ENCODE assay signal across 1 cellular context in genomic region chr12:47717046-47717442, GRCh38.
TF ChIP-seq lines count a peak whose summit lies in the region.

No MANE protein-coding gene starts in this region.

TF ChIP-seq in HepG2, 621 proteins besides CTCF, POLR2A, EP300 and RAD21:
- TF ChIP-seq, protein P1, sequence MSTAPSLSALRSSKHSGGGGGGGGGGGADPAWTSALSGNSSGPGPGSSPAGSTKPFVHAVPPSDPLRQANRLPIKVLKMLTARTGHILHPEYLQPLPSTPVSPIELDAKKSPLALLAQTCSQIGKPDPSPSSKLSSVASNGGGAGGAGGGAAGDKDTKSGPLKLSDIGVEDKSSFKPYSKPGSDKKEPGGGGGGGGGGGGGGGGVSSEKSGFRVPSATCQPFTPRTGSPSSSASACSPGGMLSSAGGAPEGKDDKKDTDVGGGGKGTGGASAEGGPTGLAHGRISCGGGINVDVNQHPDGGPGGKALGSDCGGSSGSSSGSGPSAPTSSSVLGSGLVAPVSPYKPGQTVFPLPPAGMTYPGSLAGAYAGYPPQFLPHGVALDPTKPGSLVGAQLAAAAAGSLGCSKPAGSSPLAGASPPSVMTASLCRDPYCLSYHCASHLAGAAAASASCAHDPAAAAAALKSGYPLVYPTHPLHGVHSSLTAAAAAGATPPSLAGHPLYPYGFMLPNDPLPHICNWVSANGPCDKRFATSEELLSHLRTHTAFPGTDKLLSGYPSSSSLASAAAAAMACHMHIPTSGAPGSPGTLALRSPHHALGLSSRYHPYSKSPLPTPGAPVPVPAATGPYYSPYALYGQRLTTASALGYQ (CRISPR knock-in tag; IDR thresholded peaks at IDR 0.05) = no peak
- TF ChIP-seq GPBP1L1 (CRISPR knock-in tag; IDR thresholded peaks at IDR 0.05) (no peak), RAD51 (IDR thresholded peaks at IDR 0.05; ENCODE audit: borderline replicate concordance) (no peak), HDAC6 (IDR thresholded peaks at IDR 0.05; ENCODE audit: low read depth, low read length) (no peak), ZNF629 (CRISPR knock-in tag; conservative IDR thresholded peaks at IDR 0.05) (no peak), MEIS1 (CRISPR knock-in tag; IDR thresholded peaks at IDR 0.05; ENCODE audit: borderline replicate concordance) (no peak), ZNF431 (CRISPR knock-in tag; IDR thresholded peaks at IDR 0.05; ENCODE audit: borderline replicate concordance, low read depth) (no peak), IKZF1 (IDR thresholded peaks at IDR 0.05) (no peak), ZBTB2 (CRISPR knock-in tag; IDR thresholded peaks at IDR 0.05; ENCODE audit: low read depth) (no peak), THAP11 (CRISPR knock-in tag; IDR thresholded peaks at IDR 0.05) (no peak), KLF13 (CRISPR knock-in tag; IDR thresholded peaks at IDR 0.05) (no peak), ZBTB7B (CRISPR knock-in tag; IDR thresholded peaks at IDR 0.05) (no peak), ZKSCAN1 (IDR thresholded peaks at IDR 0.05; ENCODE audit: low read length) (no peak), ZNF660 (CRISPR knock-in tag; IDR thresholded peaks at IDR 0.05; ENCODE audit: borderline replicate concordance, low read depth) (no peak), FOXK2 (IDR thresholded peaks at IDR 0.05) (no peak), MLXIP (CRISPR knock-in tag; IDR thresholded peaks at IDR 0.05; ENCODE audit: borderline replicate concordance) (no peak), CHD2 (IDR thresholded peaks at IDR 0.05; ENCODE audit: low read depth, low read length) (no peak), ZNF580 (CRISPR knock-in tag; IDR thresholded peaks at IDR 0.05; ENCODE audit: borderline replicate concordance, low read depth) (no peak), ZNF18 (CRISPR knock-in tag; IDR thresholded peaks at IDR 0.05; ENCODE audit: insufficient replicate concordance) (no peak)
- TF ChIP-seq, protein P2, sequence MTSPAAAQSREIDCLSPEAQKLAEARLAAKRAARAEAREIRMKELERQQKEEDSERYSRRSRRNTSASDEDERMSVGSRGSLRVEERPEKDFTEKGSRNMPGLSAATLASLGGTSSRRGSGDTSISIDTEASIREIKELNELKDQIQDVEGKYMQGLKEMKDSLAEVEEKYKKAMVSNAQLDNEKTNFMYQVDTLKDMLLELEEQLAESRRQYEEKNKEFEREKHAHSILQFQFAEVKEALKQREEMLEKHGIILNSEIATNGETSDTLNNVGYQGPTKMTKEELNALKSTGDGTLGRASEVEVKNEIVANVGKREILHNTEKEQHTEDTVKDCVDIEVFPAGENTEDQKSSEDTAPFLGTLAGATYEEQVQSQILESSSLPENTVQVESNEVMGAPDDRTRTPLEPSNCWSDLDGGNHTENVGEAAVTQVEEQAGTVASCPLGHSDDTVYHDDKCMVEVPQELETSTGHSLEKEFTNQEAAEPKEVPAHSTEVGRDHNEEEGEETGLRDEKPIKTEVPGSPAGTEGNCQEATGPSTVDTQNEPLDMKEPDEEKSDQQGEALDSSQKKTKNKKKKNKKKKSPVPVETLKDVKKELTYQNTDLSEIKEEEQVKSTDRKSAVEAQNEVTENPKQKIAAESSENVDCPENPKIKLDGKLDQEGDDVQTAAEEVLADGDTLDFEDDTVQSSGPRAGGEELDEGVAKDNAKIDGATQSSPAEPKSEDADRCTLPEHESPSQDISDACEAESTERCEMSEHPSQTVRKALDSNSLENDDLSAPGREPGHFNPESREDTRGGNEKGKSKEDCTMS (CRISPR knock-in tag; conservative IDR thresholded peaks at IDR 0.05) = no peak
